In genomic region chr7:132947011-132947410, GRCh38 we compare ENCODE assay signal across 28 cellular contexts.
DNase-seq lines count a peak whose midpoint lies in the region; ATAC-seq, FAIRE-seq and TF ChIP-seq lines count a peak whose summit lies in the region.
"Had no signal": no experiment of that assay in that cellular context is flagged by ENCODE, and none has a peak within 500 bp of the region (broad histone marks: within the 10 kb centered on the region; RNA-seq: fewer than 3 reads in every experiment).

No MANE protein-coding gene starts in this region.

- no peak overlapping the region for H3K27ac Mint-ChIP-seq in neural progenitor cell
- H3K27ac Mint-ChIP-seq: CD14-positive monocyte; CD4-positive, CD25-positive, alpha-beta regulatory T cell; CD8-positive, alpha-beta memory T cell had no signal

- FAIRE-seq in endothelial cell of umbilical vein (lab: Jason Lieb, UNC) (peak; percentile 12), small intestine (lab: Jason Lieb, UNC) (peak; percentile 62)
- FAIRE-seq: GM12878, GM12892, GM18507 had no signal

- no peak overlapping the region for H3K4me3 Mint-ChIP-seq in neural progenitor cell
- H3K4me3 Mint-ChIP-seq: CD14-positive monocyte; CD4-positive, alpha-beta memory T cell; CD4-positive, CD25-positive, alpha-beta regulatory T cell; CD8-positive, alpha-beta memory T cell had no signal

- no peak for TF ChIP-seq RAD21 in SK-N-SH (IDR thresholded peaks at IDR 0.05; ENCODE audit: low read length)

- WGBS in SK-N-SH (ENCODE audit: low lambda C conversion rate) = 76% methylated on average over 1 of the region's 1 CpG
- 96 to 100% (median 97%) methylated on average over 1 of the region's 1 CpG for WGBS in small intestine, 3 donors
- WGBS in mesenchymal stem cell = no CpG with 5 or more reads among the region's 1 CpG
- WGBS in ovary, 3 donors = 90 to 99% (median 94%) methylated on average over 1 of the region's 1 CpG

- no peak overlapping the region for H2BK120ac ChIP-seq in mesenchymal stem cell (ENCODE audit: low read depth, low read length)

- peak overlapping the region in 1 of 2 experiments; percentile 72; a peak in 2 of 4 replicates for H3K27ac ChIP-seq in SK-N-SH (ENCODE audit: low read depth in 2 of 2, low read length in 1 of 2)
- H3K27ac ChIP-seq in endothelial cell of umbilical vein (ENCODE audit: insufficient read depth, low read depth, low read length) = no peak overlapping the region
- H3K27ac ChIP-seq in neural progenitor cell = peak overlapping the region; percentile 1
- no peak overlapping the region for H3K27ac ChIP-seq in small intestine (ENCODE audit: low read depth in 1 of 2, low read length in 1 of 2)
- no peak overlapping the region for H3K27ac ChIP-seq in mesenchymal stem cell (ENCODE audit: low read length, poor library complexity, severe bottlenecking)
- H3K27ac ChIP-seq in ovary = no peak overlapping the region
- H3K27ac ChIP-seq: 22Rv1, BLaER1 had no signal

- H3K9me3 Mint-ChIP-seq in neural progenitor cell = no peaks in the 10 kb centered on the region
- H3K9me3 Mint-ChIP-seq: CD14-positive monocyte; CD4-positive, alpha-beta memory T cell; CD8-positive, alpha-beta memory T cell had no signal

- H3K4me1 ChIP-seq in SK-N-SH (ENCODE audit: control insufficient read depth in 1 of 2, insufficient read depth in 2 of 2, low read depth in 1 of 2, low read length in 1 of 2) = peaks cover 0 to 17% of the 10 kb centered on the region in 2 experiments; a peak in 2 of 4 replicates
- H3K4me1 ChIP-seq in endothelial cell of umbilical vein (ENCODE audit: control insufficient read depth, extremely low read depth, insufficient read depth, low read length) = no peaks in the 10 kb centered on the region
- peaks cover 21% of the 10 kb centered on the region for H3K4me1 ChIP-seq in neural progenitor cell
- no peaks in the 10 kb centered on the region for H3K4me1 ChIP-seq in small intestine (ENCODE audit: control insufficient read depth in 2 of 2, insufficient read depth in 1 of 2, low read depth in 1 of 2, low read length in 1 of 2)
- H3K4me1 ChIP-seq in mesenchymal stem cell (ENCODE audit: control insufficient read depth, insufficient read depth, low read depth, low read length) = no peaks in the 10 kb centered on the region
- H3K4me1 ChIP-seq in ovary (ENCODE audit: insufficient read depth) = no peaks in the 10 kb centered on the region
- H3K4me1 ChIP-seq: BLaER1 had no signal

- H3K79me1 ChIP-seq in mesenchymal stem cell (replicated peaks; ENCODE audit: low read length, poor library complexity, severe bottlenecking) = peaks cover 11% of the 10 kb centered on the region

- no peak overlapping the region for H2BK15ac ChIP-seq in mesenchymal stem cell (ENCODE audit: low read depth, poor library complexity, severe bottlenecking)

- no peak overlapping the region for H2BK5ac ChIP-seq in mesenchymal stem cell (ENCODE audit: low read depth, low read length, poor library complexity, severe bottlenecking)

- dilution Hi-C loops in endothelial cell of umbilical vein (cut with MboI; ENCODE audit: extremely low pct_ligation_motif_present, low sequenced_read_pairs) = no loop called here

- no peak overlapping the region for H3K14ac ChIP-seq in mesenchymal stem cell (ENCODE audit: low read length in 2 of 2)

- intact Hi-C loops in endothelial cell of umbilical vein (cut with micrococcal nuclease) (no loop called here), left ventricle myocardium superior (cut with micrococcal nuclease) (no loop called here), ovary (cut with DNase I) (no loop called here)

- ATAC-seq in SK-N-SH treated with all-trans-retinoic acid at 6 μM for 48 hours (no peak), left ventricle myocardium superior (no peak)
- ATAC-seq: GM12878 had no signal

- no peak overlapping the region for H2AFZ ChIP-seq in SK-N-SH (ENCODE audit: low read depth)
- no peak overlapping the region for H2AFZ ChIP-seq in endothelial cell of umbilical vein (ENCODE audit: low read depth, low read length)
- no peak overlapping the region for H2AFZ ChIP-seq in neural progenitor cell (replicated peaks)
- H2AFZ ChIP-seq in mesenchymal stem cell (ENCODE audit: low read depth, low read length) = no peak overlapping the region

- H3K9me1 ChIP-seq in endothelial cell of umbilical vein (replicated peaks; ENCODE audit: control insufficient read depth, extremely low read depth, insufficient read depth, low read length) = no peaks in the 10 kb centered on the region

- POLR2A ChIA-PET in SK-N-SH (lab: Yijun Ruan, JAX) (no interaction called here), endothelial cell of umbilical vein (lab: Charles Lee) (no interaction called here)

- no peak overlapping the region for H3K4ac ChIP-seq in mesenchymal stem cell (ENCODE audit: low read depth in 1 of 2, low read length in 2 of 2)

- no peaks in the 10 kb centered on the region for H3K9me3 ChIP-seq in SK-N-SH
- no peaks in the 10 kb centered on the region for H3K9me3 ChIP-seq in endothelial cell of umbilical vein (replicated peaks; ENCODE audit: control insufficient read depth, insufficient read depth, low read length)
- no peaks in the 10 kb centered on the region for H3K9me3 ChIP-seq in neural progenitor cell (ENCODE audit: low read depth)
- H3K9me3 ChIP-seq in small intestine (ENCODE audit: control insufficient read depth, low read depth) = no peaks in the 10 kb centered on the region
- no peaks in the 10 kb centered on the region for H3K9me3 ChIP-seq in mesenchymal stem cell (ENCODE audit: control insufficient read depth, low read length)
- no peaks in the 10 kb centered on the region for H3K9me3 ChIP-seq in ovary
- H3K9me3 ChIP-seq: BE2C, BLaER1 had no signal

- H3K18ac ChIP-seq in mesenchymal stem cell (ENCODE audit: low read depth in 1 of 2, low read length in 2 of 2) = no peak overlapping the region

- no peak overlapping the region for H4K8ac ChIP-seq in mesenchymal stem cell (ENCODE audit: low read length)

- peaks cover 24 to 40% of the 10 kb centered on the region in 2 experiments for H3K36me3 ChIP-seq in SK-N-SH (replicated peaks in 1 of 2; ENCODE audit: control insufficient read depth in 1 of 2, insufficient read depth in 2 of 2, low read length in 1 of 2)
- no peaks in the 10 kb centered on the region for H3K36me3 ChIP-seq in endothelial cell of umbilical vein (ENCODE audit: control insufficient read depth in 2 of 2, extremely low read depth in 1 of 2, insufficient read depth in 2 of 2, low read length in 2 of 2)
- no peaks in the 10 kb centered on the region for H3K36me3 ChIP-seq in neural progenitor cell
- peaks cover 0 to 2% of the 10 kb centered on the region in 2 donors for H3K36me3 ChIP-seq in small intestine (ENCODE audit: control insufficient read depth in 2 of 2, insufficient read depth in 2 of 2, low read length in 2 of 2)
- H3K36me3 ChIP-seq in mesenchymal stem cell (ENCODE audit: control insufficient read depth in 1 of 2, insufficient read depth in 2 of 2, low read depth in 1 of 2, low read length in 2 of 2) = peaks cover 0 to 6% of the 10 kb centered on the region in 2 experiments
- no peaks in the 10 kb centered on the region for H3K36me3 ChIP-seq in ovary

- no peaks in the 10 kb centered on the region for H4K20me1 ChIP-seq in SK-N-SH (ENCODE audit: insufficient read depth)
- no peaks in the 10 kb centered on the region for H4K20me1 ChIP-seq in endothelial cell of umbilical vein (replicated peaks; ENCODE audit: control insufficient read depth, extremely low read depth, insufficient read depth, low read length)
- H4K20me1 ChIP-seq in neural progenitor cell (ENCODE audit: low read depth) = no peaks in the 10 kb centered on the region
- H4K20me1 ChIP-seq: BLaER1 had no signal

- TF ChIP-seq EP300 in SK-N-SH (IDR thresholded peaks at IDR 0.05; ENCODE audit: borderline replicate concordance in 1 of 2, low read depth in 1 of 2, low read length in 1 of 2) = no peak
- no peak for TF ChIP-seq EP300 in ovary (IDR thresholded peaks at IDR 0.05)

- H4K91ac ChIP-seq in mesenchymal stem cell (ENCODE audit: low read length) = no peak overlapping the region

- no peak for TF ChIP-seq CTCF in SK-N-SH (IDR thresholded peaks at IDR 0.05)
- TF ChIP-seq CTCF in endothelial cell of umbilical vein (IDR thresholded peaks at IDR 0.05; ENCODE audit: extremely low read depth in 1 of 2, insufficient read depth in 1 of 2, low read depth in 1 of 2, low read length in 2 of 2) = no peak
- no peak for TF ChIP-seq CTCF in neural progenitor cell (IDR thresholded peaks at IDR 0.05)
- no peak for TF ChIP-seq CTCF in ovary (IDR thresholded peaks at IDR 0.05)

- peaks cover 19% of the 10 kb centered on the region for H3K4me1 Mint-ChIP-seq in neural progenitor cell
- H3K4me1 Mint-ChIP-seq: CD14-positive monocyte had no signal

- CTCF ChIA-PET in SK-N-SH (lab: Yijun Ruan, JAX) = interaction anchor here (1.0 kb wide), 2 partner anchors 47 to 398 kb away, joined by 3 read pairs; no protein-coding TSS in a partner anchor
- CTCF ChIA-PET in endothelial cell of umbilical vein (lab: Charles Lee) = interaction anchor here (1.1 kb wide), 1 partner anchor 397 kb away, joined by 3 read pairs; no protein-coding TSS in a partner anchor

- H2BK12ac ChIP-seq in mesenchymal stem cell (ENCODE audit: low read length in 2 of 2) = no peak overlapping the region

- no peaks in the 10 kb centered on the region for H3K79me2 ChIP-seq in SK-N-SH (ENCODE audit: insufficient read depth)
- H3K79me2 ChIP-seq in endothelial cell of umbilical vein (ENCODE audit: control insufficient read depth, insufficient read depth, low read length) = no peaks in the 10 kb centered on the region
- peaks cover 7% of the 10 kb centered on the region for H3K79me2 ChIP-seq in neural progenitor cell (ENCODE audit: low read depth)

- H3K4me2 ChIP-seq in SK-N-SH (no peak overlapping the region), endothelial cell of umbilical vein (ENCODE audit: insufficient read depth, low read length) (no peak overlapping the region), neural progenitor cell (no peak overlapping the region), mesenchymal stem cell (ENCODE audit: low read length, poor library complexity, severe bottlenecking) (no peak overlapping the region)
- H3K4me2 ChIP-seq: BLaER1 had no signal

- H3K4me3 ChIP-seq in SK-N-SH (ENCODE audit: low read depth in 2 of 2, low read length in 1 of 2) = no peak overlapping the region
- H3K4me3 ChIP-seq in endothelial cell of umbilical vein (replicated peaks in 1 of 3; ENCODE audit: insufficient read depth in 1 of 3, low read depth in 1 of 3, low read length in 3 of 3) = no peak overlapping the region
- no peak overlapping the region for H3K4me3 ChIP-seq in neural progenitor cell
- no peak overlapping the region for H3K4me3 ChIP-seq in small intestine (ENCODE audit: low read depth in 1 of 2, low read length in 2 of 2)
- no peak overlapping the region for H3K4me3 ChIP-seq in mesenchymal stem cell (ENCODE audit: insufficient read depth in 1 of 2, low read depth in 1 of 2, low read length in 2 of 2)
- no peak overlapping the region for H3K4me3 ChIP-seq in ovary
- H3K4me3 ChIP-seq: BLaER1, GM12878 had no signal

- no peaks in the 10 kb centered on the region for H3K27me3 Mint-ChIP-seq in neural progenitor cell (ENCODE audit: insufficient read depth, low read depth)
- H3K27me3 Mint-ChIP-seq: CD4-positive, alpha-beta memory T cell; CD4-positive, CD25-positive, alpha-beta regulatory T cell; CD8-positive, alpha-beta memory T cell had no signal

- H3K9me2 ChIP-seq in SK-N-SH = 0 out of 2 replicates have a peak, but pooled peaks cover 4% of the 10 kb centered on the region

- TF ChIP-seq POLR2A in endothelial cell of umbilical vein (IDR thresholded peaks at IDR 0.05; ENCODE audit: low read depth, low read length) (no peak), ovary (IDR thresholded peaks at IDR 0.05) (no peak)

- BruUV-seq in endothelial cell of umbilical vein (replicated peaks; lab: Mats Ljungman, UMichigan) = no TSS peak

- no peaks in the 10 kb centered on the region for H3K27me3 ChIP-seq in SK-N-SH (ENCODE audit: insufficient read depth)
- no peaks in the 10 kb centered on the region for H3K27me3 ChIP-seq in endothelial cell of umbilical vein (ENCODE audit: control insufficient read depth in 2 of 2, insufficient read depth in 2 of 2, low read length in 2 of 2)
- H3K27me3 ChIP-seq in neural progenitor cell = no peaks in the 10 kb centered on the region
- H3K27me3 ChIP-seq in small intestine (ENCODE audit: control insufficient read depth in 2 of 2, insufficient read depth in 2 of 2, low read length in 2 of 2) = no peaks in the 10 kb centered on the region
- no peaks in the 10 kb centered on the region for H3K27me3 ChIP-seq in mesenchymal stem cell (ENCODE audit: control insufficient read depth in 1 of 2, insufficient read depth in 1 of 2, low read length in 2 of 2)
- H3K27me3 ChIP-seq in ovary = no peaks in the 10 kb centered on the region
- H3K27me3 ChIP-seq: BE2C, BLaER1 had no signal

- H3F3A ChIP-seq in SK-N-SH (replicated peaks; ENCODE audit: insufficient read depth) (no peaks in the 10 kb centered on the region), neural progenitor cell (ENCODE audit: low read depth) (no peaks in the 10 kb centered on the region)

- peaks cover 6% of the 10 kb centered on the region for H3K36me3 Mint-ChIP-seq in neural progenitor cell

- DNase-seq in SK-N-SH (no peak), endothelial cell of umbilical vein (ENCODE audit: low read depth, low spot score) (no peak), neural progenitor cell (ENCODE audit: low spot score) (no peak), small intestine (no peak), mesenchymal stem cell (no peak), left ventricle myocardium superior (no peak), ovary (no peak)
- DNase-seq: ACHN; BE2C; C1 segment of cervical spinal cord; CD4-positive, alpha-beta memory T cell; CD4-positive, CD25-positive, alpha-beta regulatory T cell; CD8-positive, alpha-beta memory T cell; COR-L47; DMS 273 treated with DMSO at 0.1 percent for 48 hours; DMS153; DMS53; DMS79; DND-41; EL; GDM1 had no signal

- no peak overlapping the region for H3K23ac ChIP-seq in mesenchymal stem cell (ENCODE audit: low read length in 2 of 2)

- H3K9ac ChIP-seq in SK-N-SH (no peak overlapping the region), endothelial cell of umbilical vein (replicated peaks; ENCODE audit: extremely low read depth, insufficient read depth, low read length) (no peak overlapping the region), neural progenitor cell (no peak overlapping the region), mesenchymal stem cell (ENCODE audit: low read length) (no peak overlapping the region)
- H3K9ac ChIP-seq: BLaER1 had no signal

- no peak overlapping the region for H2AK5ac ChIP-seq in mesenchymal stem cell (ENCODE audit: low read length, severe bottlenecking)
